ENCODE assay signal across 18 cellular contexts in genomic region chr17:35050170-35050569, GRCh38. TPM values are rescaled to one million over a fixed set of nuclear protein-coding genes. Genes with fewer than 3 reads are reported as not detected.
DNase-seq lines count a peak whose midpoint lies in the region; ATAC-seq and TF ChIP-seq lines count a peak whose summit lies in the region.
"Had no signal": no experiment of that assay in that cellular context is flagged by ENCODE, and none has a peak within 500 bp of the region (broad histone marks: within the 10 kb centered on the region; RNA-seq: fewer than 3 reads in every experiment).

No MANE protein-coding gene starts in this region.

- no peak for TF ChIP-seq POLR2A in body of pancreas (IDR thresholded peaks at IDR 0.05)

- ATAC-seq in CD8-positive, alpha-beta T cell, result no peak
- ATAC-seq in body of pancreas (no peak), natural killer cell (no peak)
- ATAC-seq: activated CD4-positive, CD25-positive, alpha-beta regulatory T cell treated with anti-CD3 and anti-CD28 coated beads, Interleukin-2, amount 50 U/mL, for 24 hours; esophagus mucosa; left lobe of liver; mucosa of descending colon had no signal

- 93 to 95% methylated on average over 2 of the region's 2 CpGs for WGBS in body of pancreas, 2 donors

- POLR2A ChIA-PET in CD8-positive, alpha-beta T cell (lab: Charles Lee), result interaction anchor here (0.6 to 1.9 kb wide), 7 partner anchors 10 to 69 kb away, joined by 3 to 10 read pairs (median 5); partner anchors contain the start of gene LIG3
- POLR2A ChIA-PET in OCI-LY7 (lab: Charles Lee), result no interaction called here

- peaks cover 30 to 90% (median 58%) of the 10 kb centered on the region in 10 experiments for H3K4me1 ChIP-seq in BLaER1 treated with 17β-estradiol and CSF1 and Interleukin-3, amounts not matched to agents 10 nM and 100 nM
- H3K4me1 ChIP-seq in CD8-positive, alpha-beta T cell (ENCODE audit: insufficient read depth, low read length), result peaks cover 82% of the 10 kb centered on the region
- H3K4me1 ChIP-seq in body of pancreas (peaks cover 78% of the 10 kb centered on the region), OCI-LY7 (ENCODE audit: insufficient read depth, low read length, poor library complexity, severe bottlenecking) (peaks cover 16% of the 10 kb centered on the region)

- H3K4me3 Mint-ChIP-seq in CD8-positive, alpha-beta T cell, result no peak overlapping the region
- peak overlapping the region; percentile 43 for H3K4me3 Mint-ChIP-seq in natural killer cell

- H3K9me3 ChIP-seq in BLaER1 treated with 17β-estradiol and CSF1 and Interleukin-3, amounts not matched to agents 10 nM and 100 nM (replicated peaks in 1 of 11), result no peaks in the 10 kb centered on the region
- no peaks in the 10 kb centered on the region for H3K9me3 ChIP-seq in CD8-positive, alpha-beta T cell (ENCODE audit: low read length)
- no peaks in the 10 kb centered on the region for H3K9me3 ChIP-seq in body of pancreas
- H3K9me3 ChIP-seq in OCI-LY7 (ENCODE audit: low read length), result no peaks in the 10 kb centered on the region
- H3K9me3 ChIP-seq: mucosa of descending colon, right atrium auricular region had no signal

- H4K20me1 ChIP-seq in BLaER1 treated with 17β-estradiol and CSF1 and Interleukin-3, amounts not matched to agents 10 nM and 100 nM, result peaks cover 0 to 36% (median 21%) of the 10 kb centered on the region in 11 experiments; a peak in 12 of 22 replicates
- no peaks in the 10 kb centered on the region for H4K20me1 ChIP-seq in OCI-LY7 (ENCODE audit: insufficient read depth, low read length)

- H3K9me2 ChIP-seq in OCI-LY7 (ENCODE audit: insufficient read depth, low read length), result no peaks in the 10 kb centered on the region

- TF ChIP-seq CTCF in CD8-positive, alpha-beta T cell (IDR thresholded peaks at IDR 0.05), result no peak
- no peak for TF ChIP-seq CTCF in body of pancreas (IDR thresholded peaks at IDR 0.05)
- no peak for TF ChIP-seq CTCF in natural killer cell (IDR thresholded peaks at IDR 0.05)
- TF ChIP-seq CTCF in OCI-LY7 (conservative IDR thresholded peaks at IDR 0.05; ENCODE audit: low read length), result no peak

- no peaks in the 10 kb centered on the region for H3K9me3 Mint-ChIP-seq in CD8-positive, alpha-beta T cell
- H3K9me3 Mint-ChIP-seq in natural killer cell, result no peaks in the 10 kb centered on the region

- peaks cover 0 to 38% (median 6%) of the 10 kb centered on the region in 11 experiments; a peak in 6 of 22 replicates for H3K36me3 ChIP-seq in BLaER1 treated with 17β-estradiol and CSF1 and Interleukin-3, amounts not matched to agents 10 nM and 100 nM
- H3K36me3 ChIP-seq in CD8-positive, alpha-beta T cell (ENCODE audit: insufficient read depth, low read length), result no peaks in the 10 kb centered on the region
- no peaks in the 10 kb centered on the region for H3K36me3 ChIP-seq in body of pancreas (replicated peaks in 1 of 2; ENCODE audit: insufficient read depth in 1 of 2, low read depth in 2 of 2)
- H3K36me3 ChIP-seq in OCI-LY7 (ENCODE audit: insufficient read depth, low read length), result no peaks in the 10 kb centered on the region
- H3K36me3 ChIP-seq: right atrium auricular region had no signal

- H2AFZ ChIP-seq in OCI-LY7 (ENCODE audit: low read length), result no peak overlapping the region

- CTCF ChIA-PET in CD8-positive, alpha-beta T cell (lab: Charles Lee), result interaction anchor here (0.7 to 1.9 kb wide), 5 partner anchors 14 to 40 kb away, joined by 3 to 11 read pairs (median 4); partner anchors contain the start of gene RFFL
- CTCF ChIA-PET in OCI-LY7 (lab: Charles Lee; ENCODE audit: unreplicated experiment), result interaction anchor here (1.0 kb wide), 1 partner anchor 28 kb away, joined by 3 read pairs; no protein-coding TSS in a partner anchor

- peak overlapping the region in 3 of 11 experiments; percentile 46 to 67 (median 65); a peak in 3 of 22 replicates for H3K9ac ChIP-seq in BLaER1 treated with 17β-estradiol and CSF1 and Interleukin-3, amounts not matched to agents 10 nM and 100 nM

- H3K4me2 ChIP-seq in BLaER1 treated with 17β-estradiol and CSF1 and Interleukin-3, amounts not matched to agents 10 nM and 100 nM, result peak overlapping the region; percentile 67 to 95 (median 78); a peak in 21 of 22 replicates
- no peak overlapping the region for H3K4me2 ChIP-seq in OCI-LY7 (ENCODE audit: low read length)

- DNase-seq in CD8-positive, alpha-beta T cell, result no peak
- DNase-seq in body of pancreas (no peak), natural killer cell (no peak), NCI-H2107 treated with DMSO at 0.1 percent for 48 hours (lab: John Stamatoyannopoulos, UW; ENCODE audit: unreplicated experiment) (no peak), OCI-LY7 (ENCODE audit: low spot score) (no peak), HUDEP-2 (lab: John Stamatoyannopoulos, UW; ENCODE audit: unreplicated experiment in 76 of 76) (no peak), hepatic stellate cell (ENCODE audit: low spot score) (no peak)
- DNase-seq: H7, mucosa of descending colon, MV-4-11, NCI-H2029 treated with DMSO at 0.1 percent for 48 hours, NCI-H510A treated with DMSO at 0.1 percent for 48 hours, SHP77 had no signal

- peak overlapping the region; percentile 93 for H3K27ac Mint-ChIP-seq in CD8-positive, alpha-beta T cell
- H3K27ac Mint-ChIP-seq in natural killer cell, result peak overlapping the region; percentile 89 to 99

- peaks cover 9% of the 10 kb centered on the region for H3K36me3 Mint-ChIP-seq in CD8-positive, alpha-beta T cell
- H3K36me3 Mint-ChIP-seq in natural killer cell, result no peaks in the 10 kb centered on the region

- peaks cover 80% of the 10 kb centered on the region for H3K4me1 Mint-ChIP-seq in CD8-positive, alpha-beta T cell (ENCODE audit: low read depth)
- peaks cover 70 to 71% of the 10 kb centered on the region in 2 donors for H3K4me1 Mint-ChIP-seq in natural killer cell

- intact Hi-C loops in CD8-positive, alpha-beta T cell (cut with DNase I, micrococcal nuclease), result no loop called here
- intact Hi-C loops in body of pancreas (cut with DNase I), result no loop called here
- intact Hi-C loops in natural killer cell (cut with micrococcal nuclease), result loop anchor here (2.0 kb wide), 1 partner anchor 27 kb away; no protein-coding TSS in a partner anchor
- intact Hi-C loops in OCI-LY7 (cut with micrococcal nuclease; ENCODE audit: unreplicated experiment), result no loop called here

- H3K79me2 ChIP-seq in OCI-LY7 (ENCODE audit: insufficient read depth, low read depth, low read length), result no peaks in the 10 kb centered on the region

- H3K27me3 Mint-ChIP-seq in CD8-positive, alpha-beta T cell (ENCODE audit: low read depth), result no peaks in the 10 kb centered on the region
- no peaks in the 10 kb centered on the region for H3K27me3 Mint-ChIP-seq in natural killer cell (ENCODE audit: low read depth in 2 of 2)

- no peaks in the 10 kb centered on the region for H3K27me3 ChIP-seq in BLaER1 treated with 17β-estradiol and CSF1 and Interleukin-3, amounts not matched to agents 10 nM and 100 nM
- no peaks in the 10 kb centered on the region for H3K27me3 ChIP-seq in CD8-positive, alpha-beta T cell (ENCODE audit: insufficient read depth, low read length)
- H3K27me3 ChIP-seq in body of pancreas, result no peaks in the 10 kb centered on the region
- H3K27me3 ChIP-seq: right atrium auricular region had no signal

- H3K27ac ChIP-seq in BLaER1 treated with 17β-estradiol and CSF1 and Interleukin-3, amounts not matched to agents 10 nM and 100 nM, result peak overlapping the region; percentile 66 to 86 (median 82); a peak in 21 of 22 replicates
- H3K27ac ChIP-seq in CD8-positive, alpha-beta T cell (ENCODE audit: low read depth, low read length), result peak overlapping the region; percentile 8
- H3K27ac ChIP-seq in body of pancreas (peak overlapping the region in 3 of 4 donors; percentile 58 to 79 (median 77)), OCI-LY7 (ENCODE audit: low read depth, low read length, poor library complexity, severe bottlenecking) (no peak overlapping the region)

- no TSS peak for BruUV-seq in OCI-LY7 (replicated peaks; lab: Mats Ljungman, UMichigan)

- peak overlapping the region in 1 of 10 experiments; percentile 4; a peak in 2 of 20 replicates for H3K4me3 ChIP-seq in BLaER1 treated with 17β-estradiol and CSF1 and Interleukin-3, amounts not matched to agents 10 nM and 100 nM
- no peak overlapping the region for H3K4me3 ChIP-seq in CD8-positive, alpha-beta T cell (ENCODE audit: low read depth, low read length)
- H3K4me3 ChIP-seq in body of pancreas (no peak overlapping the region), OCI-LY7 (ENCODE audit: low read depth, low read length, poor library complexity, severe bottlenecking) (no peak overlapping the region)
- H3K4me3 ChIP-seq: mucosa of descending colon, right atrium auricular region had no signal

RNA-seq across cellular contexts. Expression of gene RFFL, which starts 13.3 kb away (rescaled TPM):
- 10 to 100 TPM; 55.2 to 64.4 TPM for total RNA-seq in CD8-positive, alpha-beta T cell
- total RNA-seq in body of pancreas, result 10 to 100 TPM; 11.9 to 17.8 TPM
- total RNA-seq in natural killer cell, result 10 to 100 TPM; 50.0 to 86.6 (median 75.9) TPM
- 15.6 and 20.6 TPM in 2 replicates for total RNA-seq in OCI-LY7 (2014; rRNA removed; shearing (Covaris generic))
- 11.2 and 16.1 TPM in 2 replicates for total RNA-seq in OCI-LY7 (2022)
